1 cellular context compared by ENCODE assay signal in genomic region chr3:14142567-14143270, GRCh38.
TF ChIP-seq lines count a peak whose summit lies in the region.

No MANE protein-coding gene starts in this region.

TF ChIP-seq in K562, 482 proteins besides CTCF, POLR2A, EP300 and RAD21:
- TF ChIP-seq MTF1 (CRISPR knock-in tag; IDR thresholded peaks at IDR 0.05; ENCODE audit: borderline replicate concordance) = no peak
- no peak for TF ChIP-seq GTF2E2 (tag; IDR thresholded peaks at IDR 0.05)
- TF ChIP-seq MCM3 (IDR thresholded peaks at IDR 0.05) = no peak
- TF ChIP-seq MLLT1 (IDR thresholded peaks at IDR 0.05) = no peak
- no peak for TF ChIP-seq MAFF (IDR thresholded peaks at IDR 0.05; ENCODE audit: low read length)
- TF ChIP-seq ZNF586 (CRISPR knock-in tag; conservative IDR thresholded peaks at IDR 0.05) = no peak
- no peak for TF ChIP-seq DMBX1 (CRISPR knock-in tag; IDR thresholded peaks at IDR 0.05; ENCODE audit: borderline replicate concordance)
- TF ChIP-seq CHD4 (IDR thresholded peaks at IDR 0.05; ENCODE audit: insufficient read depth, insufficient replicate concordance, low read depth, low read length, poor library complexity, severe bottlenecking) = no peak
- TF ChIP-seq CBX8 (IDR thresholded peaks at IDR 0.05; ENCODE audit: borderline replicate concordance, extremely low read depth, low read depth, low read length, poor library complexity, severe bottlenecking) = no peak
